Comparison of ENCODE assay signal across 10 cellular contexts in genomic region chr2:21175895-21176646, GRCh38. TPM values are rescaled to one million over a fixed set of nuclear protein-coding genes. Genes with fewer than 3 reads are reported as not detected.
A peak's percentile ranks its signal among the peaks of the same experiment; 100 is the strongest.
DNase-seq lines count a peak whose midpoint lies in the region; ATAC-seq and TF ChIP-seq lines count a peak whose summit lies in the region.
"Had no signal": no experiment of that assay in that cellular context is flagged by ENCODE, and none has a peak within 500 bp of the region (broad histone marks: within the 10 kb centered on the region; RNA-seq: fewer than 3 reads in every experiment).

No MANE protein-coding gene starts in this region.

- H3K9me3 ChIP-seq in left lung: no peaks in the 10 kb centered on the region

- no peak overlapping the region for H3K27ac Mint-ChIP-seq in mesothelial cell of epicardium

- no peak for ATAC-seq in HG03025 (IDR thresholded peaks at IDR 0.05; ENCODE audit: low FRiP score, unreplicated experiment)
- ATAC-seq in left lung: no peak

- H3K4me1 ChIP-seq in left lung: no peaks in the 10 kb centered on the region

- DNase-seq in AML-193 (lab: John Stamatoyannopoulos, UW) (peak; percentile 4 to 20), NCI-H2227 (lab: John Stamatoyannopoulos, UW; ENCODE audit: unreplicated experiment) (peak; percentile 42), coronary artery (ENCODE audit: low spot score) (no peak), mesothelial cell of epicardium (ENCODE audit: low spot score in 2 of 2, unreplicated experiment in 2 of 2) (no peak), 8988T (no peak), left lung (no peak), amniotic stem cell (lab: John Stamatoyannopoulos, UW) (no peak)
- DNase-seq: activated gamma-delta T cell, DMS79 had no signal

- H3K27me3 Mint-ChIP-seq in mesothelial cell of epicardium (ENCODE audit: low read depth): no peaks in the 10 kb centered on the region

- H3K4me1 Mint-ChIP-seq in mesothelial cell of epicardium: peaks cover 5% of the 10 kb centered on the region

- intact Hi-C loops in left lung (cut with DNase I): loop anchor here in 1 of 2 donors (10.0 kb wide), 1 partner anchor 139 kb away; no protein-coding TSS in a partner anchor

- no peaks in the 10 kb centered on the region for H3K36me3 Mint-ChIP-seq in mesothelial cell of epicardium

- H3K4me3 ChIP-seq in coronary artery: no peak overlapping the region
- H3K4me3 ChIP-seq in left lung: no peak overlapping the region

- H3K27me3 ChIP-seq in left lung: peaks cover 0 to 6% of the 10 kb centered on the region in 2 donors

- TF ChIP-seq CTCF in coronary artery (IDR thresholded peaks at IDR 0.05): peak; percentile 21
- TF ChIP-seq CTCF in mesothelial cell of epicardium (IDR thresholded peaks at IDR 0.05; ENCODE audit: unreplicated experiment): peak; percentile 70
- no peak for TF ChIP-seq CTCF in left lung (IDR thresholded peaks at IDR 0.05)

- no peak overlapping the region for H3K4me3 Mint-ChIP-seq in mesothelial cell of epicardium

- no peaks in the 10 kb centered on the region for H3K36me3 ChIP-seq in left lung

- no peak overlapping the region for H3K27ac ChIP-seq in coronary artery
- H3K27ac ChIP-seq in left lung: no peak overlapping the region

- no peaks in the 10 kb centered on the region for H3K9me3 Mint-ChIP-seq in mesothelial cell of epicardium

RNA-seq across cellular contexts. Expression of gene TDRD15, which starts 52.3 kb away (rescaled TPM):
- not detected in 3 replicates for total RNA-seq in mesothelial cell of epicardium
- not detected for total RNA-seq in left lung

Comparison
In these comparisons a context has a peak if more than half of its experiments do, and no peak if none do; other contexts are left out.
1. DNase-seq: peak in AML-193 (2 of 2) and NCI-H2227 (single experiment); none in coronary artery (single experiment), mesothelial cell of epicardium (0 of 2), 8988T (single experiment), left lung (0 of 2) and amniotic stem cell (single experiment).
2. CTCF ChIP-seq: peak in coronary artery (single experiment) and mesothelial cell of epicardium (single experiment); none in left lung (0 of 2).